In the genomic region with DNA sequence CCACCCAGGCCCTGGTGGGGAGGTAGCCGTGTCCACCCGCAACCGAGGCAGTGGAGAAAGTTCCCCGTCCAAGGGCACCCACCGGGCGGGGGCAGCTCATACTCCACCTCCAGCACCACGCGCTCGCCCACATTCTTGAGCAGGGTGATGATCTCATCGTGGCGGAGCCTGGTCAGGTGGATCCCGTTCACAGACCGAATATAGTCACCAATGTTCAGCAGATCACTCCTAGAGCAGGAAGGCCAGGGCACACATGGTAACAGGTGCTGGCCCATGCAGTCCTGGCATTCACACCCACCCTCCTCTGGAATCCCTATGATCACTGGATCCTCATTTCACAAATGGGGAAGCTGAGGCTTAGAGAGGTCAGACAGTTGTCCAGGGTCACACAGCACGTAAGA, we compare ENCODE assay signal across 22 cellular contexts. TPM values are rescaled to one million over a fixed set of nuclear protein-coding genes. Genes with fewer than 3 reads are reported as not detected.
DNase-seq lines count a peak whose midpoint lies in the region; ATAC-seq and TF ChIP-seq lines count a peak whose summit lies in the region.
"Had no signal": no experiment of that assay in that cellular context is flagged by ENCODE, and none has a peak within 500 bp of the region (broad histone marks: within the 10 kb centered on the region; RNA-seq: fewer than 3 reads in every experiment).

No MANE protein-coding gene starts in this region.

- no peak overlapping the region for H3K27ac ChIP-seq in right lobe of liver
- H3K27ac ChIP-seq: 22Rv1, colonic mucosa, HL-60, neutrophil, VCaP had no signal

- no peak overlapping the region for H3K4me3 Mint-ChIP-seq in stimulated activated effector memory CD8-positive, alpha-beta T cell treated with anti-CD3 and anti-CD28 coated beads, Interleukin-12 subunit alpha, Interleukin-12 subunit beta, amount 100 ng/mL, for 72 hours
- H3K4me3 Mint-ChIP-seq: activated CD8-positive, alpha-beta T cell treated with anti-CD3 and anti-CD28 coated beads, Interleukin-2, amount 10 ng/mL, durations not matched to agents 7 days and 5 days; activated T-helper 17 cell treated with anti-CD3 and anti-CD28 coated beads, Interleukin-2, amount 50 U/mL, for 72 hours; immature natural killer cell; type B pancreatic cell had no signal

- peaks cover 10% of the 10 kb centered on the region for H3K4me1 Mint-ChIP-seq in stimulated activated effector memory CD8-positive, alpha-beta T cell treated with anti-CD3 and anti-CD28 coated beads, Interleukin-12 subunit alpha, Interleukin-12 subunit beta, amount 100 ng/mL, for 72 hours
- H3K4me1 Mint-ChIP-seq: immature natural killer cell had no signal

- WGBS in right lobe of liver (ENCODE audit: insufficient coverage, low coverage, low lambda C conversion rate, missing lambda C conversion rate) = no CpG with 5 or more reads among the region's 14 CpGs

- H3K36me3 Mint-ChIP-seq in stimulated activated effector memory CD8-positive, alpha-beta T cell treated with anti-CD3 and anti-CD28 coated beads, Interleukin-12 subunit alpha, Interleukin-12 subunit beta, amount 100 ng/mL, for 72 hours = no peaks in the 10 kb centered on the region
- H3K36me3 Mint-ChIP-seq: immature natural killer cell, type B pancreatic cell had no signal

- H3K27me3 ChIP-seq in right lobe of liver = no peaks in the 10 kb centered on the region
- H3K27me3 ChIP-seq: colonic mucosa, gastroesophageal sphincter had no signal

- no peaks in the 10 kb centered on the region for H3K9me3 ChIP-seq in right lobe of liver
- H3K9me3 ChIP-seq: colonic mucosa, gastroesophageal sphincter, neutrophil had no signal

- H3K27ac Mint-ChIP-seq in stimulated activated effector memory CD8-positive, alpha-beta T cell treated with anti-CD3 and anti-CD28 coated beads, Interleukin-12 subunit alpha, Interleukin-12 subunit beta, amount 100 ng/mL, for 72 hours = no peak overlapping the region
- H3K27ac Mint-ChIP-seq: activated CD8-positive, alpha-beta T cell treated with anti-CD3 and anti-CD28 coated beads, Interleukin-2, amount 10 ng/mL, durations not matched to agents 7 days and 5 days; activated T-helper 17 cell treated with anti-CD3 and anti-CD28 coated beads, Interleukin-2, amount 50 U/mL, for 72 hours; immature natural killer cell; type B pancreatic cell had no signal

- ATAC-seq in esophagus mucosa (peak; percentile 71), right lobe of liver (no peak), GM18868 (IDR thresholded peaks at IDR 0.05; ENCODE audit: unreplicated experiment) (no peak)
- ATAC-seq in stimulated activated effector memory CD8-positive, alpha-beta T cell treated with anti-CD3 and anti-CD28 coated beads, Interleukin-12 subunit alpha, Interleukin-12 subunit beta, amount 100 ng/mL, for 72 hours = peak; percentile 35
- ATAC-seq: activated CD8-positive, alpha-beta T cell treated with anti-CD3 and anti-CD28 coated beads, Interleukin-2, amount 10 ng/mL, durations not matched to agents 7 days and 5 days; activated T-helper 17 cell treated with anti-CD3 and anti-CD28 coated beads, Interleukin-2, amount 50 U/mL, for 72 hours; gastroesophageal sphincter had no signal

- no peaks in the 10 kb centered on the region for H3K9me3 Mint-ChIP-seq in stimulated activated effector memory CD8-positive, alpha-beta T cell treated with anti-CD3 and anti-CD28 coated beads, Interleukin-12 subunit alpha, Interleukin-12 subunit beta, amount 100 ng/mL, for 72 hours
- H3K9me3 Mint-ChIP-seq: activated T-helper 17 cell treated with anti-CD3 and anti-CD28 coated beads, Interleukin-2, amount 50 U/mL, for 72 hours; type B pancreatic cell had no signal

- H3K4me3 ChIP-seq in right lobe of liver = no peak overlapping the region
- H3K4me3 ChIP-seq: colonic mucosa, gastroesophageal sphincter had no signal

- no peak for TF ChIP-seq POLR2A in right lobe of liver (IDR thresholded peaks at IDR 0.05)

- intact Hi-C loops in right lobe of liver (cut with DNase I) = no loop called here

- no peaks in the 10 kb centered on the region for H3K36me3 ChIP-seq in right lobe of liver
- H3K36me3 ChIP-seq: colonic mucosa, gastroesophageal sphincter, neutrophil had no signal

- no peak for TF ChIP-seq CTCF in right lobe of liver (IDR thresholded peaks at IDR 0.05)

- peak; percentile 12 for DNase-seq in activated CD8-positive, alpha-beta memory T cell treated with anti-CD3 and anti-CD28 coated beads, Interleukin-2, amount 50 U/mL, for 4 hours
- no peak for DNase-seq in activated CD8-positive, alpha-beta memory T cell treated with anti-CD3 and anti-CD28 coated beads, Interleukin-2, amount 50 U/mL, for 48 hours
- DNase-seq in right lobe of liver (peak in 2 of 3 donors; percentile 34 to 51), germinal center (ENCODE audit: low spot score) (no peak)
- no peak for DNase-seq in stimulated activated effector memory CD8-positive, alpha-beta T cell treated with anti-CD3 and anti-CD28 coated beads, Interleukin-12 subunit alpha, Interleukin-12 subunit beta, amount 100 ng/mL, for 72 hours (ENCODE audit: low spot score in 2 of 2)
- no peak for DNase-seq in stimulated activated CD8-positive, alpha-beta memory T cell treated with anti-CD3 and anti-CD28 coated beads, Interleukin-4, amount 100 ng/mL, for 48 hours
- DNase-seq: activated CD8-positive, alpha-beta T cell treated with anti-CD3 and anti-CD28 coated beads, Interleukin-2, amount 10 ng/mL, durations not matched to agents 7 days and 5 days; C1 segment of cervical spinal cord; colonic mucosa; immature natural killer cell; NCI-H1105 treated with DMSO at 0.1 percent for 48 hours; RPMI8226 had no signal

- no peaks in the 10 kb centered on the region for H3K4me1 ChIP-seq in right lobe of liver
- H3K4me1 ChIP-seq: colonic mucosa had no signal

RNA-seq across cellular contexts. Expression of a gene that starts 15.8 kb away (rescaled TPM):
- 2.0 TPM for total RNA-seq in esophagus mucosa
- total RNA-seq in right lobe of liver = under 1 TPM in 5 of 6 experiments, not detected in 1; 0.04 to 0.44 (median 0.33) TPM
- total RNA-seq: activated CD8-positive, alpha-beta T cell treated with anti-CD3 and anti-CD28 coated beads, Interleukin-2, amount 10 ng/mL, durations not matched to agents 7 days and 5 days; endothelial cell of umbilical vein had no signal

Comparison
In these comparisons a context has a peak if more than half of its experiments do, and no peak if none do; other contexts are left out.
1. DNase-seq: peak in activated CD8-positive, alpha-beta memory T cell treated with anti-CD3 and anti-CD28 coated beads, Interleukin-2, amount 50 U/mL, for 4 hours (single experiment) and right lobe of liver (2 of 3); none in activated CD8-positive, alpha-beta memory T cell treated with anti-CD3 and anti-CD28 coated beads, Interleukin-2, amount 50 U/mL, for 48 hours (single experiment), stimulated activated effector memory CD8-positive, alpha-beta T cell treated with anti-CD3 and anti-CD28 coated beads, Interleukin-12 subunit alpha, Interleukin-12 subunit beta, amount 100 ng/mL, for 72 hours (0 of 2), stimulated activated CD8-positive, alpha-beta memory T cell treated with anti-CD3 and anti-CD28 coated beads, Interleukin-4, amount 100 ng/mL, for 48 hours (single experiment) and germinal center (single experiment).
2. ATAC-seq: peak in esophagus mucosa (single experiment) and stimulated activated effector memory CD8-positive, alpha-beta T cell treated with anti-CD3 and anti-CD28 coated beads, Interleukin-12 subunit alpha, Interleukin-12 subunit beta, amount 100 ng/mL, for 72 hours (single experiment); none in right lobe of liver (0 of 4) and GM18868 (single experiment).